Comparison of ENCODE assay signal across 17 cellular contexts in genomic region chr3:138407236-138407907, GRCh38. TPM values are rescaled to one million over a fixed set of nuclear protein-coding genes. Genes with fewer than 3 reads are reported as not detected.
DNase-seq lines count a peak whose midpoint lies in the region; ATAC-seq and TF ChIP-seq lines count a peak whose summit lies in the region.
"Had no signal": no experiment of that assay in that cellular context is flagged by ENCODE, and none has a peak within 500 bp of the region (broad histone marks: within the 10 kb centered on the region; RNA-seq: fewer than 3 reads in every experiment).

No MANE protein-coding gene starts in this region.

- H3K79me2 ChIP-seq in GM23338 (replicated peaks; ENCODE audit: insufficient read depth), result no peaks in the 10 kb centered on the region
- H3K79me2 ChIP-seq in H9 (ENCODE audit: insufficient read depth, low read length), result no peaks in the 10 kb centered on the region

- H2BK15ac ChIP-seq in H9 (ENCODE audit: low read depth, low read length), result no peak overlapping the region

- H3K18ac ChIP-seq in H9 (ENCODE audit: insufficient read length, low read depth, low read length), result no peak overlapping the region

- TF ChIP-seq CTCF in GM23338 (conservative IDR thresholded peaks at IDR 0.05; ENCODE audit: low read depth in 2 of 2) (no peak), H9 (conservative IDR thresholded peaks at IDR 0.05) (no peak), endodermal cell (conservative IDR thresholded peaks at IDR 0.05) (no peak), omental fat pad (IDR thresholded peaks at IDR 0.05) (no peak)

- no peak overlapping the region for H3K4me3 ChIP-seq in GM23338
- H3K4me3 ChIP-seq in endodermal cell (ENCODE audit: low read length), result no peak overlapping the region

- H3K9me3 Mint-ChIP-seq in GM23338, result peaks cover 8% of the 10 kb centered on the region; the same call in 2 of the 3 replicates
- peaks cover 3 to 6% of the 10 kb centered on the region in 2 experiments; a peak in 4 of 5 replicates for H3K9me3 Mint-ChIP-seq in H9
- no peaks in the 10 kb centered on the region for H3K9me3 Mint-ChIP-seq in endodermal cell
- no peaks in the 10 kb centered on the region for H3K9me3 Mint-ChIP-seq in activated T-cell treated with anti-CD3 and anti-CD28 coated beads, Interleukin-2, amount 50 U/mL, for 24 hours
- H3K9me3 Mint-ChIP-seq: HFFc6 had no signal

- H3K4me3 Mint-ChIP-seq in GM23338, result no peak overlapping the region
- no peak overlapping the region; a peak in 1 of 5 replicates for H3K4me3 Mint-ChIP-seq in H9
- no peak overlapping the region for H3K4me3 Mint-ChIP-seq in endodermal cell
- no peak overlapping the region for H3K4me3 Mint-ChIP-seq in activated T-cell treated with anti-CD3 and anti-CD28 coated beads, Interleukin-2, amount 50 U/mL, for 24 hours
- H3K4me3 Mint-ChIP-seq: CD4-positive, CD25-positive, alpha-beta regulatory T cell; HFFc6 had no signal

- peaks cover 41% of the 10 kb centered on the region for H3K4me1 Mint-ChIP-seq in GM23338
- peaks cover 48 to 52% of the 10 kb centered on the region in 2 experiments for H3K4me1 Mint-ChIP-seq in H9
- H3K4me1 Mint-ChIP-seq in endodermal cell, result no peaks in the 10 kb centered on the region
- H3K4me1 Mint-ChIP-seq in activated T-cell treated with anti-CD3 and anti-CD28 coated beads, Interleukin-2, amount 50 U/mL, for 24 hours (ENCODE audit: low read depth), result peaks cover 3% of the 10 kb centered on the region
- H3K4me1 Mint-ChIP-seq: CD4-positive, CD25-positive, alpha-beta regulatory T cell had no signal

- peaks cover 28% of the 10 kb centered on the region for H3K36me3 Mint-ChIP-seq in GM23338 (ENCODE audit: low read depth)
- H3K36me3 Mint-ChIP-seq in H9 (ENCODE audit: insufficient read depth in 1 of 3, low read depth in 3 of 3), result peaks cover 26 to 44% (median 33%) of the 10 kb centered on the region in 3 experiments
- peaks cover 12% of the 10 kb centered on the region for H3K36me3 Mint-ChIP-seq in endodermal cell (ENCODE audit: low read depth)
- H3K36me3 Mint-ChIP-seq in activated T-cell treated with anti-CD3 and anti-CD28 coated beads, Interleukin-2, amount 50 U/mL, for 24 hours (ENCODE audit: low read depth), result no peaks in the 10 kb centered on the region
- H3K36me3 Mint-ChIP-seq: CD4-positive, CD25-positive, alpha-beta regulatory T cell had no signal

- no peak overlapping the region for H2BK120ac ChIP-seq in H9 (ENCODE audit: low read depth, low read length, poor library complexity, severe bottlenecking)

- peaks cover 3% of the 10 kb centered on the region; the same call in 1 of the 2 replicates for H3F3A ChIP-seq in GM23338 (replicated peaks; ENCODE audit: low read depth)

- H3K27ac ChIP-seq in GM23338 (ENCODE audit: low read depth) (no peak overlapping the region), H9 (ENCODE audit: insufficient read length, low read depth, low read length) (no peak overlapping the region), caudate nucleus (ENCODE audit: low read depth, low read length) (peak overlapping the region; percentile 13), endodermal cell (ENCODE audit: low read depth, low read length) (no peak overlapping the region)
- H3K27ac ChIP-seq: HL-60 had no signal

- H3K14ac ChIP-seq in H9 (ENCODE audit: insufficient read depth, low read length), result no peak overlapping the region

- H3K4me2 ChIP-seq in GM23338 (0 out of 2 replicates have a peak overlapping the region, but pooled peaks have one; percentile 32), H9 (ENCODE audit: insufficient read depth, insufficient read length, low read length) (no peak overlapping the region)

- H3K4me1 ChIP-seq in GM23338 (ENCODE audit: insufficient read depth) (peaks cover 22% of the 10 kb centered on the region), H9 (ENCODE audit: insufficient read depth, low read length) (peaks cover 27% of the 10 kb centered on the region; the same call in 1 of the 2 replicates), endodermal cell (ENCODE audit: control insufficient read depth, insufficient read depth, low read length) (no peaks in the 10 kb centered on the region)
- H3K4me1 ChIP-seq: BE2C, Caco-2 had no signal

- H3K23me2 ChIP-seq in H9 (ENCODE audit: insufficient read length, low read depth, low read length, poor library complexity, severe bottlenecking), result no peaks in the 10 kb centered on the region

- no peak overlapping the region for H4K5ac ChIP-seq in H9 (ENCODE audit: insufficient read length, low read depth, low read length)

- no peak overlapping the region for H3K27ac Mint-ChIP-seq in GM23338
- H3K27ac Mint-ChIP-seq in H9, result no peak overlapping the region
- no peak overlapping the region for H3K27ac Mint-ChIP-seq in endodermal cell
- H3K27ac Mint-ChIP-seq in activated T-cell treated with anti-CD3 and anti-CD28 coated beads, Interleukin-2, amount 50 U/mL, for 24 hours, result no peak overlapping the region
- H3K27ac Mint-ChIP-seq: CD4-positive, CD25-positive, alpha-beta regulatory T cell; HFFc6 had no signal

- no peaks in the 10 kb centered on the region for H3K79me1 ChIP-seq in H9 (ENCODE audit: insufficient read depth, low read depth, low read length, poor library complexity, severe bottlenecking)

- H2AFZ ChIP-seq in GM23338, result no peak overlapping the region
- H2AFZ ChIP-seq in H9 (ENCODE audit: low read length), result no peak overlapping the region

- H3K56ac ChIP-seq in H9 (ENCODE audit: insufficient read length, low read depth, low read length), result no peak overlapping the region

- H3K27me3 ChIP-seq in GM23338 (ENCODE audit: insufficient read depth) (no peaks in the 10 kb centered on the region), H9 (ENCODE audit: insufficient read depth, low read length) (no peaks in the 10 kb centered on the region), endodermal cell (ENCODE audit: control insufficient read depth, insufficient read depth, low read length, poor library complexity, severe bottlenecking) (no peaks in the 10 kb centered on the region)

- no peak overlapping the region for H3K23ac ChIP-seq in H9 (ENCODE audit: insufficient read length, low read depth, low read length)

- no peak overlapping the region for H3K4ac ChIP-seq in H9 (ENCODE audit: low read depth, low read length)

- H3K27me3 Mint-ChIP-seq in GM23338 (ENCODE audit: insufficient read depth, low read depth, poor library complexity) (peaks cover 14% of the 10 kb centered on the region), H9 (ENCODE audit: low read depth) (peaks cover 12% of the 10 kb centered on the region), endodermal cell (ENCODE audit: insufficient read depth) (peaks cover 1% of the 10 kb centered on the region)
- peaks cover 12% of the 10 kb centered on the region for H3K27me3 Mint-ChIP-seq in activated T-cell treated with anti-CD3 and anti-CD28 coated beads, Interleukin-2, amount 50 U/mL, for 24 hours
- H3K27me3 Mint-ChIP-seq: CD4-positive, CD25-positive, alpha-beta regulatory T cell had no signal

- no peak overlapping the region for H2AK5ac ChIP-seq in H9 (ENCODE audit: insufficient read length, low read length)

- peaks cover 39% of the 10 kb centered on the region for H3K9me2 ChIP-seq in GM23338 (ENCODE audit: insufficient read depth)

- ATAC-seq in GM23338 (no peak), omental fat pad (ENCODE audit: low FRiP score) (no peak), GM19351 (IDR thresholded peaks at IDR 0.05; ENCODE audit: unreplicated experiment) (no peak)

- no peak overlapping the region for H2BK20ac ChIP-seq in H9 (ENCODE audit: low read depth, low read length, poor library complexity, severe bottlenecking)

- H3K9me3 ChIP-seq in H9 (ENCODE audit: control insufficient read depth, low read depth, low read length), result no peaks in the 10 kb centered on the region
- H3K9me3 ChIP-seq in endodermal cell (ENCODE audit: control insufficient read depth, low read length), result no peaks in the 10 kb centered on the region
- H3K9me3 ChIP-seq: BE2C, Caco-2 had no signal

- H3K36me3 ChIP-seq in GM23338 (ENCODE audit: insufficient read depth) (no peaks in the 10 kb centered on the region; the same call in 1 of the 2 replicates), endodermal cell (ENCODE audit: control insufficient read depth, insufficient read depth, low read length) (no peaks in the 10 kb centered on the region)
- H3K36me3 ChIP-seq: BE2C had no signal

- no peaks in the 10 kb centered on the region for H4K20me1 ChIP-seq in GM23338 (replicated peaks; ENCODE audit: insufficient read depth)
- H4K20me1 ChIP-seq in H9 (ENCODE audit: control insufficient read depth, insufficient read depth, insufficient read length), result no peaks in the 10 kb centered on the region

- no CpG with 5 or more reads among the region's 3 CpGs for WGBS in H9 (ENCODE audit: extremely low coverage, insufficient read length, low lambda C conversion rate)
- WGBS in endodermal cell (ENCODE audit: insufficient coverage in 1 of 2, insufficient read length in 1 of 2), 2 experiments, result 83 to 92% methylated on average over 3 of the region's 3 CpGs

- H2BK12ac ChIP-seq in H9 (ENCODE audit: insufficient read length, low read depth, low read length), result no peak overlapping the region

- no peak overlapping the region for H3K9ac ChIP-seq in H9 (ENCODE audit: extremely low read depth, insufficient read length, low read length)
- H3K9ac ChIP-seq in endodermal cell (ENCODE audit: extremely low read depth, low read length, poor library complexity, severe bottlenecking), result no peak overlapping the region

- H2BK5ac ChIP-seq in H9 (ENCODE audit: insufficient read length, low read length), result no peak overlapping the region

- no peak overlapping the region for H4K91ac ChIP-seq in H9 (ENCODE audit: insufficient read length, low read depth, low read length)

- no peak for DNase-seq in GM23338 (ENCODE audit: low spot score)
- DNase-seq in H9, result peak; percentile 5
- DNase-seq in caudate nucleus (lab: John Stamatoyannopoulos, UW), result no peak
- peak; percentile 11 for DNase-seq in endodermal cell
- DNase-seq in activated T-cell treated with anti-CD3 and anti-CD28 coated beads, Interleukin-2, amount 50 U/mL, for 24 hours, result no peak
- DNase-seq in omental fat pad (ENCODE audit: low spot score), result no peak
- DNase-seq: ACHN; BE2C; C1 segment of cervical spinal cord; Caco-2; CD4-positive, CD25-positive, alpha-beta regulatory T cell; HCEC 1CT; HFFc6; IMR-90; KBM-7 had no signal

- no peak overlapping the region for H3T11ph ChIP-seq in H9 (ENCODE audit: low read length)

- no peak overlapping the region for H4K8ac ChIP-seq in H9 (replicated peaks; ENCODE audit: insufficient read length, low read depth, low read length)

RNA-seq across cellular contexts. Expression of gene ESYT3, which starts 27.0 kb away (rescaled TPM):
- total RNA-seq in GM23338 (2014; rRNA removed; shearing (Covaris generic)), result 7.4 and 8.2 TPM in 2 replicates
- polyA plus RNA-seq in GM23338 (2016; fragmentation: Nextera tagmentation; extraction: Ambion mirVana), result 3.5 TPM in 2 replicates
- total RNA-seq in H9 (2021) (5.9 and 6.3 TPM in 2 replicates), endodermal cell (10 to 100 TPM in 1 of 2 donors, 1 to 10 TPM in 1; 7.7 to 10.2 TPM), omental fat pad (1 to 10 TPM in 2 of 4 donors, under 1 TPM in 1, not detected in 1; 0.75 to 2.3 (median 1.5) TPM)
- polyA plus RNA-seq in endodermal cell (2013, experiment 1 of 2), result 1.5 TPM
- polyA plus RNA-seq in endodermal cell (2013, experiment 2 of 2), result 0.70 TPM
- total RNA-seq: CD4-positive, CD25-positive, alpha-beta regulatory T cell had no signal

RNA-seq across cellular contexts. Expression of gene MRAS, which starts 59.0 kb away (rescaled TPM):
- 7.5 and 9.1 TPM in 2 replicates for total RNA-seq in GM23338 (2014; rRNA removed; shearing (Covaris generic))
- 10.0 and 10.2 TPM in 2 replicates for polyA plus RNA-seq in GM23338 (2016; fragmentation: Nextera tagmentation; extraction: Ambion mirVana)
- total RNA-seq in H9 (2021) (10.6 and 10.9 TPM in 2 replicates), endodermal cell (10 to 100 TPM; 12.8 to 16.1 TPM), omental fat pad (100 to 1,000 TPM in 3 of 4 donors, 10 to 100 TPM in 1; 63.1 to 210 (median 106) TPM)
- polyA plus RNA-seq in endodermal cell (2013, experiment 1 of 2), result 24.2 TPM
- polyA plus RNA-seq in endodermal cell (2013, experiment 2 of 2), result 24.6 TPM
- total RNA-seq: CD4-positive, CD25-positive, alpha-beta regulatory T cell had no signal
- polyA plus RNA-seq: CD4-positive, CD25-positive, alpha-beta regulatory T cell had no signal

Comparison
In these comparisons a context has a peak if more than half of its experiments do, and no peak if none do; other contexts are left out.
1. DNase-seq: peak in H9 (single experiment) and endodermal cell (single experiment); none in GM23338 (single experiment), caudate nucleus (0 of 61), activated T-cell treated with anti-CD3 and anti-CD28 coated beads, Interleukin-2, amount 50 U/mL, for 24 hours (single experiment) and omental fat pad (single experiment).